ENCODE assay signal across 21 cellular contexts in genomic region chr3:119769394-119770149, GRCh38. TPM values are rescaled to one million over a fixed set of nuclear protein-coding genes. Genes with fewer than 3 reads are reported as not detected.
DNase-seq lines count a peak whose midpoint lies in the region; ATAC-seq, FAIRE-seq and TF ChIP-seq lines count a peak whose summit lies in the region.
"Had no signal": no experiment of that assay in that cellular context is flagged by ENCODE, and none has a peak within 500 bp of the region (broad histone marks: within the 10 kb centered on the region; RNA-seq: fewer than 3 reads in every experiment).

No MANE protein-coding gene starts in this region.

- TF ChIP-seq EP300 in HepG2 (IDR thresholded peaks at IDR 0.05; ENCODE audit: low read depth in 2 of 2, low read length in 2 of 2), result no peak
- no peak for TF ChIP-seq EP300 in HepG2 (CRISPR knock-in tag; IDR thresholded peaks at IDR 0.05; ENCODE audit: borderline replicate concordance)
- TF ChIP-seq EP300 in transverse colon (IDR thresholded peaks at IDR 0.05; ENCODE audit: low read depth), result no peak

- no peak overlapping the region for H3K4me3 ChIP-seq in right lobe of liver
- no peak overlapping the region for H3K4me3 ChIP-seq in HepG2 (replicated peaks in 1 of 3; ENCODE audit: insufficient read depth in 1 of 3, low read depth in 2 of 3, low read length in 3 of 3)
- no peak overlapping the region for H3K4me3 ChIP-seq in cardiac fibroblast (replicated peaks in 1 of 2; ENCODE audit: low read depth in 2 of 2, low read length in 2 of 2)
- H3K4me3 ChIP-seq in left lung, result no peak overlapping the region
- no peak overlapping the region for H3K4me3 ChIP-seq in transverse colon
- H3K4me3 ChIP-seq: cardiac muscle cell, gastrocnemius medialis had no signal

- CTCF ChIA-PET in HepG2 (lab: Yijun Ruan, JAX; ENCODE audit: low intra/inter-chr PET ratio, low total read pairs), result no interaction called here

- TF ChIP-seq POLR2A in right lobe of liver (IDR thresholded peaks at IDR 0.05) (no peak), HepG2 (IDR thresholded peaks at IDR 0.05; ENCODE audit: insufficient read depth in 1 of 2, low read depth in 2 of 2, low read length in 2 of 2) (no peak), transverse colon (IDR thresholded peaks at IDR 0.05) (no peak)

- FAIRE-seq in HepG2 (lab: Jason Lieb, UNC) (no peak), RCC 7860 (lab: Jason Lieb, UNC) (no peak)
- FAIRE-seq: TTC549 had no signal

- intact Hi-C loops in right lobe of liver (cut with DNase I) (no loop called here), HepG2 (cut with micrococcal nuclease; ENCODE audit: unreplicated experiment) (no loop called here), left lung (cut with DNase I) (no loop called here), transverse colon (cut with DNase I; ENCODE audit: low total_unique reads) (no loop called here)

- H3K4me1 Mint-ChIP-seq in glutamatergic neuron (ENCODE audit: low read depth, unreplicated experiment), result no peaks in the 10 kb centered on the region
- no peaks in the 10 kb centered on the region for H3K4me1 Mint-ChIP-seq in stimulated activated effector memory CD8-positive, alpha-beta T cell treated with anti-CD3 and anti-CD28 coated beads, Interleukin-12 subunit alpha, Interleukin-12 subunit beta, amount 100 ng/mL, for 72 hours
- H3K4me1 Mint-ChIP-seq: immature natural killer cell had no signal

- no peaks in the 10 kb centered on the region for H3K27me3 Mint-ChIP-seq in glutamatergic neuron (ENCODE audit: unreplicated experiment)

- TF ChIP-seq CTCF in right lobe of liver (IDR thresholded peaks at IDR 0.05) (no peak), HepG2 (CRISPR knock-in tag; IDR thresholded peaks at IDR 0.05) (no peak), cardiac fibroblast (IDR thresholded peaks at IDR 0.05; ENCODE audit: low read depth, low read length) (no peak), left lung (IDR thresholded peaks at IDR 0.05) (no peak), transverse colon (IDR thresholded peaks at IDR 0.05) (no peak), glutamatergic neuron (IDR thresholded peaks at IDR 0.05; ENCODE audit: partially characterized antibody, unreplicated experiment) (no peak)

- H3K9me3 Mint-ChIP-seq in glutamatergic neuron (ENCODE audit: unreplicated experiment), result no peaks in the 10 kb centered on the region
- no peaks in the 10 kb centered on the region for H3K9me3 Mint-ChIP-seq in stimulated activated effector memory CD8-positive, alpha-beta T cell treated with anti-CD3 and anti-CD28 coated beads, Interleukin-12 subunit alpha, Interleukin-12 subunit beta, amount 100 ng/mL, for 72 hours
- H3K9me3 Mint-ChIP-seq: activated T-cell treated with anti-CD3 and anti-CD28 coated beads, Interleukin-2, amount 50 U/mL, for 4 hours; stimulated activated naive CD8-positive, alpha-beta T cell treated with anti-CD3 and anti-CD28 coated beads, Interleukin-15, Interleukin-2, amounts not matched to agents 100 ng/mL and 50 ng/mL, for 24 hours had no signal

- H2AFZ ChIP-seq in HepG2 (ENCODE audit: low read length), result no peak overlapping the region

- no peak overlapping the region for H3K4me2 ChIP-seq in HepG2 (ENCODE audit: low read depth, low read length)

- no peak overlapping the region for H3K27ac Mint-ChIP-seq in glutamatergic neuron (ENCODE audit: unreplicated experiment)
- no peak overlapping the region for H3K27ac Mint-ChIP-seq in stimulated activated effector memory CD8-positive, alpha-beta T cell treated with anti-CD3 and anti-CD28 coated beads, Interleukin-12 subunit alpha, Interleukin-12 subunit beta, amount 100 ng/mL, for 72 hours
- H3K27ac Mint-ChIP-seq: activated naive CD4-positive, alpha-beta T cell treated with anti-CD3 and anti-CD28 coated beads, Interleukin-2, amount 50 U/mL, for 72 hours; immature natural killer cell; stimulated activated naive CD8-positive, alpha-beta T cell treated with anti-CD3 and anti-CD28 coated beads, Interleukin-15, Interleukin-2, amounts not matched to agents 100 ng/mL and 50 ng/mL, for 24 hours had no signal

- H3K36me3 ChIP-seq in right lobe of liver (no peaks in the 10 kb centered on the region), HepG2 (replicated peaks in 1 of 2; ENCODE audit: control insufficient read depth in 1 of 2, insufficient read depth in 2 of 2, low read length in 2 of 2) (no peaks in the 10 kb centered on the region), left lung (no peaks in the 10 kb centered on the region), transverse colon (no peaks in the 10 kb centered on the region)
- H3K36me3 ChIP-seq: cardiac muscle cell, gastrocnemius medialis had no signal

- no peaks in the 10 kb centered on the region for H3K79me2 ChIP-seq in HepG2 (ENCODE audit: insufficient read depth, low read length)

- no peaks in the 10 kb centered on the region for H3K36me3 Mint-ChIP-seq in glutamatergic neuron (ENCODE audit: unreplicated experiment)
- no peaks in the 10 kb centered on the region for H3K36me3 Mint-ChIP-seq in stimulated activated effector memory CD8-positive, alpha-beta T cell treated with anti-CD3 and anti-CD28 coated beads, Interleukin-12 subunit alpha, Interleukin-12 subunit beta, amount 100 ng/mL, for 72 hours
- H3K36me3 Mint-ChIP-seq: activated naive CD4-positive, alpha-beta T cell treated with anti-CD3 and anti-CD28 coated beads, Interleukin-2, amount 50 U/mL, for 72 hours; immature natural killer cell had no signal

- in situ Hi-C loops in HepG2 (cut with HindIII; ENCODE audit: extremely low pct_ligation_motif_present, low pct_unique_long_range_greater_than_20kb), result no loop called here
- in situ Hi-C loops in transverse colon (cut with MboI; ENCODE audit: low pct_ligation_motif_present in 1 of 4, low pct_unique_long_range_greater_than_20kb in 1 of 4, low sequenced_read_pairs in 3 of 4), result no loop called here

- H3K27ac ChIP-seq in right lobe of liver, result no peak overlapping the region
- H3K27ac ChIP-seq in HepG2 (ENCODE audit: extremely low read length, insufficient read depth, low read length), result no peak overlapping the region
- H3K27ac ChIP-seq in left lung, result no peak overlapping the region
- peak overlapping the region in 3 of 4 donors; percentile 4 to 68 (median 66) for H3K27ac ChIP-seq in transverse colon
- H3K27ac ChIP-seq: cardiac muscle cell, gastrocnemius medialis had no signal

- no peaks in the 10 kb centered on the region for H4K20me1 ChIP-seq in HepG2 (ENCODE audit: insufficient read depth, low read length)

- POLR2A ChIA-PET in HepG2 (lab: Yijun Ruan, JAX), result no interaction called here

- ATAC-seq in right lobe of liver, result peak in 3 of 4 donors; percentile 20 to 56 (median 52)
- no peak for ATAC-seq in HepG2
- ATAC-seq in left lung, result peak; percentile 58
- no peak for ATAC-seq in stimulated activated effector memory CD8-positive, alpha-beta T cell treated with anti-CD3 and anti-CD28 coated beads, Interleukin-12 subunit alpha, Interleukin-12 subunit beta, amount 100 ng/mL, for 72 hours
- ATAC-seq: activated naive CD4-positive, alpha-beta T cell treated with anti-CD3 and anti-CD28 coated beads, Interleukin-2, amount 50 U/mL, for 72 hours; activated T-cell treated with anti-CD3 and anti-CD28 coated beads, Interleukin-2, amount 50 U/mL, for 4 hours; gastrocnemius medialis; PC-3 had no signal

- H3K4me1 ChIP-seq in right lobe of liver (no peaks in the 10 kb centered on the region), HepG2 (ENCODE audit: insufficient read depth, low read length) (no peaks in the 10 kb centered on the region), left lung (no peaks in the 10 kb centered on the region), transverse colon (peaks cover 0 to 7% (median 0%) of the 10 kb centered on the region in 4 donors)
- H3K4me1 ChIP-seq: gastrocnemius medialis had no signal

- BruUV-seq in HepG2 (replicated peaks; lab: Mats Ljungman, UMichigan), result no TSS peak

- H3K9ac ChIP-seq in HepG2 (ENCODE audit: insufficient read depth, low read depth, low read length), result no peak overlapping the region

- H3K9me3 ChIP-seq in right lobe of liver (no peaks in the 10 kb centered on the region), HepG2 (ENCODE audit: low read length) (no peaks in the 10 kb centered on the region), left lung (no peaks in the 10 kb centered on the region), transverse colon (no peaks in the 10 kb centered on the region)
- H3K9me3 ChIP-seq: gastrocnemius medialis had no signal

- no peak overlapping the region for H3K4me3 Mint-ChIP-seq in glutamatergic neuron (ENCODE audit: unreplicated experiment)
- no peak overlapping the region for H3K4me3 Mint-ChIP-seq in stimulated activated effector memory CD8-positive, alpha-beta T cell treated with anti-CD3 and anti-CD28 coated beads, Interleukin-12 subunit alpha, Interleukin-12 subunit beta, amount 100 ng/mL, for 72 hours
- H3K4me3 Mint-ChIP-seq: activated T-cell treated with anti-CD3 and anti-CD28 coated beads, Interleukin-2, amount 50 U/mL, for 4 hours; immature natural killer cell; stimulated activated naive CD8-positive, alpha-beta T cell treated with anti-CD3 and anti-CD28 coated beads, Interleukin-15, Interleukin-2, amounts not matched to agents 100 ng/mL and 50 ng/mL, for 24 hours had no signal

- TF ChIP-seq RAD21 in HepG2 (CRISPR knock-in tag; IDR thresholded peaks at IDR 0.05), result no peak

- H3K27me3 ChIP-seq in right lobe of liver, result no peaks in the 10 kb centered on the region
- no peaks in the 10 kb centered on the region; a peak in 1 of 5 replicates for H3K27me3 ChIP-seq in HepG2 (ENCODE audit: control insufficient read depth in 1 of 2, insufficient read depth in 2 of 2, low read length in 2 of 2)
- no peaks in the 10 kb centered on the region for H3K27me3 ChIP-seq in left lung
- H3K27me3 ChIP-seq in transverse colon, result no peaks in the 10 kb centered on the region
- H3K27me3 ChIP-seq: cardiac muscle cell, gastrocnemius medialis had no signal

- DNase-seq in right lobe of liver, result no peak
- no peak for DNase-seq in HepG2 (ENCODE audit: low spot score)
- peak; percentile 50 to 89 for DNase-seq in cardiac fibroblast (ENCODE audit: low read depth in 2 of 2)
- no peak for DNase-seq in left lung
- DNase-seq in transverse colon, result peak; percentile 44
- no peak for DNase-seq in glutamatergic neuron
- no peak for DNase-seq in stimulated activated effector memory CD8-positive, alpha-beta T cell treated with anti-CD3 and anti-CD28 coated beads, Interleukin-12 subunit alpha, Interleukin-12 subunit beta, amount 100 ng/mL, for 72 hours (ENCODE audit: low spot score in 2 of 2)
- no peak for DNase-seq in RCC 7860 (ENCODE audit: low spot score)
- DNase-seq: activated CD4-positive, alpha-beta T cell treated with anti-CD3 and anti-CD28 coated beads, Interleukin-2, amount 50 U/mL, for 4 hours; activated T-cell treated with anti-CD3 and anti-CD28 coated beads, Interleukin-2, amount 50 U/mL, for 4 hours; Calu3; gastrocnemius medialis; immature natural killer cell; NCI-H146; NCI-H524; occipital lobe; PC-3 had no signal

- 66% methylated on average over 8 of the region's 8 CpGs for WGBS in right lobe of liver (ENCODE audit: insufficient coverage, low coverage, low lambda C conversion rate, missing lambda C conversion rate)
- 55% methylated on average over 8 of the region's 8 CpGs for WGBS in HepG2 (ENCODE audit: low lambda C conversion rate)
- WGBS in transverse colon (ENCODE audit: low coverage in 1 of 2), 2 donors, result 53 to 55% methylated on average over 8 of the region's 8 CpGs

RNA-seq across cellular contexts. Expression of gene NR1I2, which starts 12.3 kb away (rescaled TPM):
- 100 to 1,000 TPM in 3 of 6 experiments, 10 to 100 TPM in 3; 24.9 to 188 (median 91.4) TPM for total RNA-seq in right lobe of liver
- total RNA-seq in HepG2 (2016; rRNA removed; fragmentation: Illumina TruSeq; extraction: Trizol), result 10.9 and 13.4 TPM in 2 replicates
- total RNA-seq in HepG2 (2016; cell fraction: cytosol; rRNA removed; fragmentation: Illumina TruSeq; extraction: Trizol; ENCODE audit: low read depth), result 1.3 and 1.4 TPM in 2 replicates
- 11.0 and 14.6 TPM in 2 replicates for total RNA-seq in HepG2 (2016; cell fraction: insoluble cytoplasmic fraction; rRNA removed; fragmentation: Illumina TruSeq; extraction: Trizol)
- 4.3 and 4.5 TPM in 2 replicates for total RNA-seq in HepG2 (2016; cell fraction: membrane; rRNA removed; fragmentation: Illumina TruSeq; extraction: Trizol)
- total RNA-seq in HepG2 (2016; cell fraction: nucleus; rRNA removed; fragmentation: Illumina TruSeq; extraction: Trizol), result 26.4 and 27.1 TPM in 2 replicates
- 8.8 and 9.8 TPM in 2 replicates for polyA plus RNA-seq in HepG2 (2011; rRNA removed)
- polyA plus RNA-seq in HepG2 (2011; cell fraction: cytosol; rRNA removed), result 4.2 and 4.4 TPM in 2 replicates
- 48.5 and 49.6 TPM in 2 replicates for polyA plus RNA-seq in HepG2 (2011; cell fraction: nucleus; rRNA removed)
- polyA plus RNA-seq in HepG2 (2012), result 5.7 and 9.6 TPM in 2 replicates
- 0.58 and 0.63 TPM in 2 replicates for polyA plus RNA-seq in HepG2 (2016; cell fraction: cytosol; fragmentation: Illumina TruSeq; extraction: Trizol; ENCODE audit: low read depth)
- polyA plus RNA-seq in HepG2 (2016; cell fraction: insoluble cytoplasmic fraction; fragmentation: Illumina TruSeq; extraction: Trizol; ENCODE audit: low read depth), result 8.0 and 8.4 TPM in 2 replicates
- polyA plus RNA-seq in HepG2 (2016; cell fraction: membrane; fragmentation: Illumina TruSeq; extraction: Trizol; ENCODE audit: low read depth), result 1.8 and 2.5 TPM in 2 replicates
- polyA plus RNA-seq in HepG2 (2016; cell fraction: nucleus; fragmentation: Illumina TruSeq; extraction: Trizol; ENCODE audit: insufficient read depth, low read depth), result 30.6 and 33.1 TPM in 2 replicates
- 11.6 TPM in 1 of 2 replicates, not detected in the other for polyA minus RNA-seq in HepG2 (2011; rRNA and poly(A)+ RNA removed; ENCODE audit: low replicate concordance)
- polyA minus RNA-seq in HepG2 (2011; cell fraction: cytosol; rRNA and poly(A)+ RNA removed), result 4.1 TPM in 2 replicates
- 24.8 and 27.8 TPM in 2 replicates for polyA minus RNA-seq in HepG2 (2011; cell fraction: nucleus; rRNA and poly(A)+ RNA removed)
- under 1 TPM; 0.12 to 0.26 TPM for total RNA-seq in left lung
- 100 to 1,000 TPM in 2 of 4 donors, 10 to 100 TPM in 2; 78.0 to 271 (median 158) TPM for total RNA-seq in transverse colon
- total RNA-seq in glutamatergic neuron (ENCODE audit: unreplicated experiment), result not detected
- polyA plus RNA-seq: cardiac muscle cell had no signal

Comparison
In these comparisons a context has a peak if more than half of its experiments do, and no peak if none do; other contexts are left out.
1. ATAC-seq: peak in right lobe of liver (3 of 4) and left lung (single experiment); none in HepG2 (single experiment) and stimulated activated effector memory CD8-positive, alpha-beta T cell treated with anti-CD3 and anti-CD28 coated beads, Interleukin-12 subunit alpha, Interleukin-12 subunit beta, amount 100 ng/mL, for 72 hours (single experiment).
2. DNase-seq: peak in cardiac fibroblast (2 of 2) and transverse colon (single experiment); none in right lobe of liver (0 of 3), HepG2 (single experiment), left lung (0 of 2), glutamatergic neuron (single experiment), stimulated activated effector memory CD8-positive, alpha-beta T cell treated with anti-CD3 and anti-CD28 coated beads, Interleukin-12 subunit alpha, Interleukin-12 subunit beta, amount 100 ng/mL, for 72 hours (0 of 2) and RCC 7860 (single experiment).
3. H3K27ac ChIP-seq: peak in transverse colon (3 of 4); none in right lobe of liver (0 of 3), HepG2 (single experiment) and left lung (0 of 2).